1 cellular context compared by ENCODE assay signal in the genomic region with DNA sequence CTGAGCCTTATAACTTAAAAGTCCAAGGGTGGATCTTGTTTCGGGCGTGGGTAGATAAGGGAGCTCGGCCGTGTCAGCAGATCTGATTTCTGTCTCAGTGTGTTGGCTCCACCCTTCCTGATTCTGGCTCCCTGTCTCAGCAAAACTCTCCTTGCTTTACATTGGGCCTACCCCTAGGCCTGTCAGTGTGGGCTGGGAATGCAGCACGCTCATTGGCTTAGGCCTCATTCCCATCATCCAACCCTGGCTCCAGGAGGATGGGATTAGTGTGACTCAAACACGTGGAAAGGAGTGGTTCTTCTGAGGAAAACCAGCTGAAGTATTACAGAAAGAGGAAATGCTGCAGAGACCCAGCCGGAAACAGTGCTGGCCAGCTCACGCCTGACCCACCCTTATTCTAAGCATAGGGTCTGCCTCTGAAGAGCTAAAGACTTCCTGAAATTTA.
A peak's percentile ranks its signal among the peaks of the same experiment; 100 is the strongest.
TF ChIP-seq lines count a peak whose summit lies in the region.

No MANE protein-coding gene starts in this region.

TF ChIP-seq in HepG2, 621 proteins besides CTCF, POLR2A, EP300 and RAD21 (continued from another document):
- TF ChIP-seq LCORL (IDR thresholded peaks at IDR 0.05) = no peak
- TF ChIP-seq LCORL (CRISPR knock-in tag; IDR thresholded peaks at IDR 0.05) = no peak
- TF ChIP-seq, protein P1, sequence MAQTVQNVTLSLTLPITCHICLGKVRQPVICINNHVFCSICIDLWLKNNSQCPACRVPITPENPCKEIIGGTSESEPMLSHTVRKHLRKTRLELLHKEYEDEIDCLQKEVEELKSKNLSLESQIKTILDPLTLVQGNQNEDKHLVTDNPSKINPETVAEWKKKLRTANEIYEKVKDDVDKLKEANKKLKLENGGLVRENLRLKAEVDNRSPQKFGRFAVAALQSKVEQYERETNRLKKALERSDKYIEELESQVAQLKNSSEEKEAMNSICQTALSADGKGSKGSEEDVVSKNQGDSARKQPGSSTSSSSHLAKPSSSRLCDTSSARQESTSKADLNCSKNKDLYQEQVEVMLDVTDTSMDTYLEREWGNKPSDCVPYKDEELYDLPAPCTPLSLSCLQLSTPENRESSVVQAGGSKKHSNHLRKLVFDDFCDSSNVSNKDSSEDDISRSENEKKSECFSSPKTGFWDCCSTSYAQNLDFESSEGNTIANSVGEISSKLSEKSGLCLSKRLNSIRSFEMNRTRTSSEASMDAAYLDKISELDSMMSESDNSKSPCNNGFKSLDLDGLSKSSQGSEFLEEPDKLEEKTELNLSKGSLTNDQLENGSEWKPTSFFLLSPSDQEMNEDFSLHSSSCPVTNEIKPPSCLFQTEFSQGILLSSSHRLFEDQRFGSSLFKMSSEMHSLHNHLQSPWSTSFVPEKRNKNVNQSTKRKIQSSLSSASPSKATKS (CRISPR knock-in tag; IDR thresholded peaks at IDR 0.05) = no peak
- TF ChIP-seq NFYC (CRISPR knock-in tag; IDR thresholded peaks at IDR 0.05) = peak; percentile 54
- TF ChIP-seq, protein P2, sequence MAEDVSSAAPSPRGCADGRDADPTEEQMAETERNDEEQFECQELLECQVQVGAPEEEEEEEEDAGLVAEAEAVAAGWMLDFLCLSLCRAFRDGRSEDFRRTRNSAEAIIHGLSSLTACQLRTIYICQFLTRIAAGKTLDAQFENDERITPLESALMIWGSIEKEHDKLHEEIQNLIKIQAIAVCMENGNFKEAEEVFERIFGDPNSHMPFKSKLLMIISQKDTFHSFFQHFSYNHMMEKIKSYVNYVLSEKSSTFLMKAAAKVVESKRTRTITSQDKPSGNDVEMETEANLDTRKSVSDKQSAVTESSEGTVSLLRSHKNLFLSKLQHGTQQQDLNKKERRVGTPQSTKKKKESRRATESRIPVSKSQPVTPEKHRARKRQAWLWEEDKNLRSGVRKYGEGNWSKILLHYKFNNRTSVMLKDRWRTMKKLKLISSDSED (CRISPR knock-in tag; IDR thresholded peaks at IDR 0.05) = no peak
- TF ChIP-seq ZNF761 (CRISPR knock-in tag; conservative IDR thresholded peaks at IDR 0.05) = no peak
- peak; percentile 49 for TF ChIP-seq NFYB (CRISPR knock-in tag; IDR thresholded peaks at IDR 0.05)
- TF ChIP-seq, protein P3, sequence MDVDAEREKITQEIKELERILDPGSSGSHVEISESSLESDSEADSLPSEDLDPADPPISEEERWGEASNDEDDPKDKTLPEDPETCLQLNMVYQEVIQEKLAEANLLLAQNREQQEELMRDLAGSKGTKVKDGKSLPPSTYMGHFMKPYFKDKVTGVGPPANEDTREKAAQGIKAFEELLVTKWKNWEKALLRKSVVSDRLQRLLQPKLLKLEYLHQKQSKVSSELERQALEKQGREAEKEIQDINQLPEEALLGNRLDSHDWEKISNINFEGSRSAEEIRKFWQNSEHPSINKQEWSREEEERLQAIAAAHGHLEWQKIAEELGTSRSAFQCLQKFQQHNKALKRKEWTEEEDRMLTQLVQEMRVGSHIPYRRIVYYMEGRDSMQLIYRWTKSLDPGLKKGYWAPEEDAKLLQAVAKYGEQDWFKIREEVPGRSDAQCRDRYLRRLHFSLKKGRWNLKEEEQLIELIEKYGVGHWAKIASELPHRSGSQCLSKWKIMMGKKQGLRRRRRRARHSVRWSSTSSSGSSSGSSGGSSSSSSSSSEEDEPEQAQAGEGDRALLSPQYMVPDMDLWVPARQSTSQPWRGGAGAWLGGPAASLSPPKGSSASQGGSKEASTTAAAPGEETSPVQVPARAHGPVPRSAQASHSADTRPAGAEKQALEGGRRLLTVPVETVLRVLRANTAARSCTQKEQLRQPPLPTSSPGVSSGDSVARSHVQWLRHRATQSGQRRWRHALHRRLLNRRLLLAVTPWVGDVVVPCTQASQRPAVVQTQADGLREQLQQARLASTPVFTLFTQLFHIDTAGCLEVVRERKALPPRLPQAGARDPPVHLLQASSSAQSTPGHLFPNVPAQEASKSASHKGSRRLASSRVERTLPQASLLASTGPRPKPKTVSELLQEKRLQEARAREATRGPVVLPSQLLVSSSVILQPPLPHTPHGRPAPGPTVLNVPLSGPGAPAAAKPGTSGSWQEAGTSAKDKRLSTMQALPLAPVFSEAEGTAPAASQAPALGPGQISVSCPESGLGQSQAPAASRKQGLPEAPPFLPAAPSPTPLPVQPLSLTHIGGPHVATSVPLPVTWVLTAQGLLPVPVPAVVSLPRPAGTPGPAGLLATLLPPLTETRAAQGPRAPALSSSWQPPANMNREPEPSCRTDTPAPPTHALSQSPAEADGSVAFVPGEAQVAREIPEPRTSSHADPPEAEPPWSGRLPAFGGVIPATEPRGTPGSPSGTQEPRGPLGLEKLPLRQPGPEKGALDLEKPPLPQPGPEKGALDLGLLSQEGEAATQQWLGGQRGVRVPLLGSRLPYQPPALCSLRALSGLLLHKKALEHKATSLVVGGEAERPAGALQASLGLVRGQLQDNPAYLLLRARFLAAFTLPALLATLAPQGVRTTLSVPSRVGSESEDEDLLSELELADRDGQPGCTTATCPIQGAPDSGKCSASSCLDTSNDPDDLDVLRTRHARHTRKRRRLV (CRISPR knock-in tag; IDR thresholded peaks at IDR 0.05) = no peak
- no peak for TF ChIP-seq ZNF607 (CRISPR knock-in tag; IDR thresholded peaks at IDR 0.05; ENCODE audit: borderline replicate concordance)
- TF ChIP-seq GABPA (IDR thresholded peaks at IDR 0.05; ENCODE audit: low read depth, low read length) = 0 out of 2 replicates have a peak, but pooled peaks have one; percentile 6
- TF ChIP-seq GABPA (CRISPR knock-in tag; IDR thresholded peaks at IDR 0.05; ENCODE audit: low read depth) = peak; percentile 34; the same call in 1 of the 2 replicates
